ENCODE assay signal across 28 cellular contexts in genomic region chr5:30156156-30156555, GRCh38.
"Had no signal": no experiment of that assay in that cellular context is flagged by ENCODE, and none has a peak within 500 bp of the region (broad histone marks: within the 10 kb centered on the region; RNA-seq: fewer than 3 reads in every experiment).

No MANE protein-coding gene starts in this region.

- ATAC-seq: activated CD8-positive, alpha-beta T cell treated with anti-CD3 and anti-CD28 coated beads, Interleukin-2, amount 10 ng/mL, durations not matched to agents 7 days and 5 days; activated naive CD8-positive, alpha-beta T cell treated with anti-CD3 and anti-CD28 coated beads, Interleukin-2, amount 50 U/mL, for 24 hours; effector memory CD8-positive, alpha-beta T cell; gastroesophageal sphincter; heart right ventricle; left colon; pancreas; psoas muscle; right cardiac atrium; stimulated activated naive CD8-positive, alpha-beta T cell treated with anti-CD3 and anti-CD28 coated beads, Interleukin-15, Interleukin-2, amounts not matched to agents 100 U/mL and 50 U/mL, for 24 hours; upper lobe of right lung had no signal

- DNase-seq: activated CD4-positive, alpha-beta T cell treated with anti-CD3 and anti-CD28 coated beads for 1 hour; activated CD4-positive, alpha-beta T cell treated with anti-CD3 and anti-CD28 coated beads, Interleukin-2, amount 50 U/mL, for 1 hour; activated CD8-positive, alpha-beta T cell treated with anti-CD3 and anti-CD28 coated beads, Interleukin-2, amount 10 ng/mL, durations not matched to agents 7 days and 5 days; activated gamma-delta T cell; activated naive CD4-positive, alpha-beta T cell treated with anti-CD3 and anti-CD28 coated beads, Interleukin-2, amount 50 U/mL, for 16 hours; activated naive CD8-positive, alpha-beta T cell treated with anti-CD3 and anti-CD28 coated beads, Interleukin-2, amount 50 U/mL, for 24 hours; anterior cingulate cortex; brain microvascular endothelial cell; effector memory CD8-positive, alpha-beta T cell; heart right ventricle; left colon; pancreas; psoas muscle; right cardiac atrium; stimulated activated CD4-positive, alpha-beta T cell treated with anti-CD3 and anti-CD28 coated beads, Interleukin-4, amount 100 ng/mL, for 24 hours; stimulated activated naive CD8-positive, alpha-beta T cell treated with anti-CD3 and anti-CD28 coated beads, Interleukin-15, Interleukin-2, amounts not matched to agents 100 U/mL and 50 U/mL, for 24 hours; upper lobe of right lung; WERI-Rb-1 had no signal

- FAIRE-seq: colon, endothelial cell of umbilical vein, keratinocyte, pancreas, TTC549 had no signal

- H3K4me1 ChIP-seq: esophagus muscularis mucosa, gastroesophageal sphincter, heart right ventricle, pancreas, psoas muscle, upper lobe of right lung had no signal

- H3K4me3 ChIP-seq: esophagus muscularis mucosa, gastroesophageal sphincter, heart right ventricle, pancreas, psoas muscle, upper lobe of right lung had no signal

- H3K9me3 ChIP-seq: esophagus muscularis mucosa, gastroesophageal sphincter, pancreas, psoas muscle, upper lobe of right lung had no signal

- H3K27ac Mint-ChIP-seq: activated CD8-positive, alpha-beta T cell treated with anti-CD3 and anti-CD28 coated beads, Interleukin-2, amount 10 ng/mL, durations not matched to agents 7 days and 5 days; activated naive CD8-positive, alpha-beta T cell treated with anti-CD3 and anti-CD28 coated beads, Interleukin-2, amount 50 U/mL, for 24 hours; activated T-helper 1 cell treated with anti-CD3 and anti-CD28 coated beads, Interleukin-12 subunit alpha, Interleukin-12 subunit beta, Interleukin-2, Interleukin-4 antibody, amounts not matched to agents 30 ng/mL and 10 ng/mL and 1 ng/mL, durations not matched to agents 14 hours and 24 hours and 36 hours; effector memory CD8-positive, alpha-beta T cell; memory B cell; nephron had no signal

- H3K36me3 Mint-ChIP-seq: memory B cell had no signal

- H3K4me3 Mint-ChIP-seq: activated CD8-positive, alpha-beta T cell treated with anti-CD3 and anti-CD28 coated beads, Interleukin-2, amount 10 ng/mL, durations not matched to agents 7 days and 5 days; activated naive CD8-positive, alpha-beta T cell treated with anti-CD3 and anti-CD28 coated beads, Interleukin-2, amount 50 U/mL, for 24 hours; activated T-helper 1 cell treated with anti-CD3 and anti-CD28 coated beads, Interleukin-12 subunit alpha, Interleukin-12 subunit beta, Interleukin-2, Interleukin-4 antibody, amounts not matched to agents 30 ng/mL and 10 ng/mL and 1 ng/mL, durations not matched to agents 14 hours and 24 hours and 36 hours; central memory CD8-positive, alpha-beta T cell; effector memory CD8-positive, alpha-beta T cell; memory B cell; nephron had no signal

- H3K36me3 ChIP-seq: brain microvascular endothelial cell, esophagus muscularis mucosa, gastroesophageal sphincter, heart right ventricle, pancreas, upper lobe of right lung, WERI-Rb-1 had no signal

- H3K27me3 ChIP-seq: brain microvascular endothelial cell, esophagus muscularis mucosa, gastroesophageal sphincter, heart right ventricle, pancreas, upper lobe of right lung had no signal

- H3K27ac ChIP-seq: brain microvascular endothelial cell, esophagus muscularis mucosa, gastroesophageal sphincter, heart right ventricle, pancreas, psoas muscle, upper lobe of right lung, WERI-Rb-1 had no signal

- H3K9me3 Mint-ChIP-seq: nephron had no signal

- H3K27me3 Mint-ChIP-seq: activated naive CD8-positive, alpha-beta T cell treated with anti-CD3 and anti-CD28 coated beads, Interleukin-2, amount 50 U/mL, for 24 hours; central memory CD8-positive, alpha-beta T cell; effector memory CD8-positive, alpha-beta T cell; memory B cell had no signal

- H3K4me1 Mint-ChIP-seq: activated naive CD8-positive, alpha-beta T cell treated with anti-CD3 and anti-CD28 coated beads, Interleukin-2, amount 50 U/mL, for 24 hours; central memory CD8-positive, alpha-beta T cell; memory B cell; nephron had no signal
